Comparison of ENCODE assay signal across 11 cellular contexts in the genomic region with DNA sequence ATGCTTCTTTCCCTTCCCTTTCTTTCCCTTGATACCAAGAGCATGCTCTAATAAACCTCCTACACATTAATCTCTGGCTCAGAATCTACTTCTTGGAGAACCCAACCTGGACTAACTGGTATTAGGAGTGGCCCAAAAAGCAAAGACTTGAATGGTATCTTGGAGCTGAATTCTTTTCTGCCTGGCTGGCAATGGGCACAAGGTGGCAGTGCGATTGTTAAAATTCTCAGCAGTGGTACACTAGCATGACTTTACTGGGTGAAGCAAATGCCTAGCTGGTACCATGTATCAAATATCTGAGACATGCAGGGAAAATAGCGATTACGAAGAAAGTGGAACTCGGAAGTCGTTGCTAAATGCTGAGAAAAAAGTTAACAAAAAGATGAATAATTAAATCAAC. TPM values are rescaled to one million over a fixed set of nuclear protein-coding genes. Genes with fewer than 3 reads are reported as not detected.
DNase-seq lines count a peak whose midpoint lies in the region; ATAC-seq, FAIRE-seq and TF ChIP-seq lines count a peak whose summit lies in the region.
"Had no signal": no experiment of that assay in that cellular context is flagged by ENCODE, and none has a peak within 500 bp of the region (broad histone marks: within the 10 kb centered on the region; RNA-seq: fewer than 3 reads in every experiment).

No MANE protein-coding gene starts in this region.

- H3K4me3 Mint-ChIP-seq in astrocyte (ENCODE audit: unreplicated experiment) = no peak overlapping the region

- TF ChIP-seq CTCF in astrocyte (IDR thresholded peaks at IDR 0.05; ENCODE audit: insufficient read depth, low read depth, low read length) (peak; percentile 46), spleen (IDR thresholded peaks at IDR 0.05 in 8 of 11, conservative IDR thresholded peaks at IDR 0.05 in 3 of 11) (peak in 2 of 11 experiments; percentile 24 to 32)

- peak; percentile 54 for DNase-seq in D341Med (ENCODE audit: low spot score)
- DNase-seq in Kasumi-1 (lab: John Stamatoyannopoulos, UW) = peak; percentile 21 to 36
- no peak for DNase-seq in astrocyte (ENCODE audit: low read depth)
- no peak for DNase-seq in left lobe of liver (ENCODE audit: low spot score)
- DNase-seq in spleen = no peak
- DNase-seq in stimulated activated CD4-positive, alpha-beta T cell treated with anti-CD3 and anti-CD28 coated beads, Interleukin-2, amount 100 ng/mL, for 24 hours = no peak
- no peak for DNase-seq in effector CD8-positive, alpha-beta T cell (lab: John Stamatoyannopoulos, UW)
- DNase-seq in epidermal melanocyte (ENCODE audit: insufficient read length, low spot score) = no peak
- DNase-seq: NCI-H146, uterus had no signal

- H3K4me1 ChIP-seq in astrocyte (ENCODE audit: insufficient read depth, low read length) (no peaks in the 10 kb centered on the region), spleen (no peaks in the 10 kb centered on the region)
- H3K4me1 ChIP-seq: uterus had no signal

- H3K9me3 ChIP-seq in astrocyte (ENCODE audit: insufficient read depth, low read depth, low read length) = peaks cover 3% of the 10 kb centered on the region
- H3K9me3 ChIP-seq in spleen = peaks cover 0 to 22% (median 14%) of the 10 kb centered on the region in 8 donors
- H3K9me3 ChIP-seq: uterus had no signal

- no peaks in the 10 kb centered on the region for H3K4me1 Mint-ChIP-seq in astrocyte (ENCODE audit: low read depth, unreplicated experiment)

- no peak for TF ChIP-seq POLR2A in spleen (IDR thresholded peaks at IDR 0.05)

- H3K27me3 ChIP-seq in astrocyte (ENCODE audit: insufficient read depth, low read length) = no peaks in the 10 kb centered on the region
- no peaks in the 10 kb centered on the region for H3K27me3 ChIP-seq in spleen (replicated peaks in 1 of 7)
- H3K27me3 ChIP-seq: uterus had no signal

- no peak overlapping the region for H3K4me2 ChIP-seq in astrocyte (ENCODE audit: low read length)

- no peak overlapping the region for H3K4me3 ChIP-seq in astrocyte (ENCODE audit: insufficient read depth, low read depth, low read length)
- no peak overlapping the region for H3K4me3 ChIP-seq in spleen
- H3K4me3 ChIP-seq: uterus had no signal

- 82 to 92% (median 90%) methylated on average over 5 of the region's 5 CpGs for WGBS in spleen, 5 donors

- H3K79me2 ChIP-seq in astrocyte (ENCODE audit: insufficient read depth, low read length) = no peaks in the 10 kb centered on the region

- H3K36me3 ChIP-seq in astrocyte (ENCODE audit: insufficient read depth, low read length) (no peaks in the 10 kb centered on the region), spleen (no peaks in the 10 kb centered on the region)
- H3K36me3 ChIP-seq: uterus had no signal

- H3K27me3 Mint-ChIP-seq in astrocyte (ENCODE audit: low read depth, unreplicated experiment) = no peaks in the 10 kb centered on the region

- intact Hi-C loops in spleen (cut with DNase I; ENCODE audit: low total_unique reads) = no loop called here

- H3K27ac Mint-ChIP-seq in astrocyte (ENCODE audit: unreplicated experiment) = no peak overlapping the region

- no peak overlapping the region for H2AFZ ChIP-seq in astrocyte (ENCODE audit: low read depth, low read length)

- no peak overlapping the region for H3K9ac ChIP-seq in astrocyte (ENCODE audit: low read length)

- H3K27ac ChIP-seq in astrocyte (ENCODE audit: low read depth, low read length) (no peak overlapping the region), spleen (no peak overlapping the region)
- H3K27ac ChIP-seq: uterus had no signal

- H3K9me3 Mint-ChIP-seq in astrocyte (ENCODE audit: unreplicated experiment) = peaks cover 17% of the 10 kb centered on the region

- no peak for FAIRE-seq in astrocyte (lab: Jason Lieb, UNC)
- FAIRE-seq: GM18507 had no signal

- peaks cover 2% of the 10 kb centered on the region for H3K36me3 Mint-ChIP-seq in astrocyte (ENCODE audit: low read depth, unreplicated experiment)

- no peaks in the 10 kb centered on the region for H4K20me1 ChIP-seq in astrocyte (ENCODE audit: insufficient read depth, low read length)

- peak; percentile 54 for ATAC-seq in left lobe of liver

RNA-seq across cellular contexts. Expression of a gene that starts 28.4 kb away (rescaled TPM):
- total RNA-seq in astrocyte (3.9 and 4.4 TPM in 2 replicates), left lobe of liver (0.08 TPM), spleen (under 1 TPM; 0.25 to 0.91 (median 0.59) TPM)
- polyA plus RNA-seq in spleen = under 1 TPM; 0.09 to 0.26 (median 0.11) TPM

Comparison
In these comparisons a context has a peak if more than half of its experiments do, and no peak if none do; other contexts are left out.
1. DNase-seq: peak in D341Med (single experiment) and Kasumi-1 (2 of 2); none in astrocyte (single experiment), left lobe of liver (single experiment), spleen (single experiment), stimulated activated CD4-positive, alpha-beta T cell treated with anti-CD3 and anti-CD28 coated beads, Interleukin-2, amount 100 ng/mL, for 24 hours (0 of 2), effector CD8-positive, alpha-beta T cell (single experiment) and epidermal melanocyte (single experiment).